Comparison of ENCODE assay signal across 1 cellular context in the genomic region with DNA sequence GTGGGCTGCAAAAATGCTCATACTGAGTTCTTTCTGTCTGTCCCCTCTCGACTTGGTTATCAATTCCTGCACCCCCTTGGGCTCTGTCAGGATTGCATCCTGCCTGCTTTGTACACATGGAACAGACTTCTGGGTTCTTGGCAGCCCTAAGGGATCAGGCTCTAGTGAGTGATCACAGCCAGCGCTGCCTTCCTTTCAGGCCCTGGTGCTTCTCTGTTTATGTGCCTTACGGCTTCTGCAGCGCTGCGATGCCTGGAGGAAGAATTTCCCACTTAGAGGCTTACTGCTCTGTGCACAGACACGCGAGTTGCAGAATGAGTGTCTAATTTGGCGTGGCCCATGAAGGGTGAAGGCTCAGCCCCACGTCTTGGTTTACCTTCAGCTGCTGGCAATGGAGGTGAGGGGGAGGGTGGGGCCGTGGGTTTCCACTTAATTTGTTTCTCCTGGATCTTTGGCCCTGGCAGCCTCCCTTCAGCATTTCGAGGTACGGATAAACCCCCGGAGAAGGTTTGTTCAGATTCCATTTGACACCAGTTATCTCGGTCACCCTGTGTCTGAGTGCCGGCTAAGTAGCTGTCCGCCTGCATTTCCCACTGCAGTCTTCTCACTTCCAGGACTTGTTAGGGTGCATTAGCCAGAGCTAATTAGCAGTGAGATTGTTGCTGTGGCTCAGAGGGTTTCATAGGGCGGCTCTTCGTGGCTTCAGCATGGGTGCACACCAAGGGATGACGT.
TF ChIP-seq lines count a peak whose summit lies in the region.

No MANE protein-coding gene starts in this region.

TF ChIP-seq in K562, 482 proteins besides CTCF, POLR2A, EP300 and RAD21:
- TF ChIP-seq HNRNPK (IDR thresholded peaks at IDR 0.05; ENCODE audit: low read depth, low read length, poor library complexity, severe bottlenecking) (no peak), ZC3H8 (IDR thresholded peaks at IDR 0.05) (no peak), ZFP36 (IDR thresholded peaks at IDR 0.05; ENCODE audit: low read depth, low read length, partially characterized antibody) (no peak), ARNT (IDR thresholded peaks at IDR 0.05) (no peak)
- TF ChIP-seq, protein P1, sequence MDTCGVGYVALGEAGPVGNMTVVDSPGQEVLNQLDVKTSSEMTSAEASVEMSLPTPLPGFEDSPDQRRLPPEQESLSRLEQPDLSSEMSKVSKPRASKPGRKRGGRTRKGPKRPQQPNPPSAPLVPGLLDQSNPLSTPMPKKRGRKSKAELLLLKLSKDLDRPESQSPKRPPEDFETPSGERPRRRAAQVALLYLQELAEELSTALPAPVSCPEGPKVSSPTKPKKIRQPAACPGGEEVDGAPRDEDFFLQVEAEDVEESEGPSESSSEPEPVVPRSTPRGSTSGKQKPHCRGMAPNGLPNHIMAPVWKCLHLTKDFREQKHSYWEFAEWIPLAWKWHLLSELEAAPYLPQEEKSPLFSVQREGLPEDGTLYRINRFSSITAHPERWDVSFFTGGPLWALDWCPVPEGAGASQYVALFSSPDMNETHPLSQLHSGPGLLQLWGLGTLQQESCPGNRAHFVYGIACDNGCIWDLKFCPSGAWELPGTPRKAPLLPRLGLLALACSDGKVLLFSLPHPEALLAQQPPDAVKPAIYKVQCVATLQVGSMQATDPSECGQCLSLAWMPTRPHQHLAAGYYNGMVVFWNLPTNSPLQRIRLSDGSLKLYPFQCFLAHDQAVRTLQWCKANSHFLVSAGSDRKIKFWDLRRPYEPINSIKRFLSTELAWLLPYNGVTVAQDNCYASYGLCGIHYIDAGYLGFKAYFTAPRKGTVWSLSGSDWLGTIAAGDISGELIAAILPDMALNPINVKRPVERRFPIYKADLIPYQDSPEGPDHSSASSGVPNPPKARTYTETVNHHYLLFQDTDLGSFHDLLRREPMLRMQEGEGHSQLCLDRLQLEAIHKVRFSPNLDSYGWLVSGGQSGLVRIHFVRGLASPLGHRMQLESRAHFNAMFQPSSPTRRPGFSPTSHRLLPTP (IDR thresholded peaks at IDR 0.05; ENCODE audit: borderline replicate concordance, extremely low read depth, insufficient read length) = no peak
- TF ChIP-seq, protein P2, sequence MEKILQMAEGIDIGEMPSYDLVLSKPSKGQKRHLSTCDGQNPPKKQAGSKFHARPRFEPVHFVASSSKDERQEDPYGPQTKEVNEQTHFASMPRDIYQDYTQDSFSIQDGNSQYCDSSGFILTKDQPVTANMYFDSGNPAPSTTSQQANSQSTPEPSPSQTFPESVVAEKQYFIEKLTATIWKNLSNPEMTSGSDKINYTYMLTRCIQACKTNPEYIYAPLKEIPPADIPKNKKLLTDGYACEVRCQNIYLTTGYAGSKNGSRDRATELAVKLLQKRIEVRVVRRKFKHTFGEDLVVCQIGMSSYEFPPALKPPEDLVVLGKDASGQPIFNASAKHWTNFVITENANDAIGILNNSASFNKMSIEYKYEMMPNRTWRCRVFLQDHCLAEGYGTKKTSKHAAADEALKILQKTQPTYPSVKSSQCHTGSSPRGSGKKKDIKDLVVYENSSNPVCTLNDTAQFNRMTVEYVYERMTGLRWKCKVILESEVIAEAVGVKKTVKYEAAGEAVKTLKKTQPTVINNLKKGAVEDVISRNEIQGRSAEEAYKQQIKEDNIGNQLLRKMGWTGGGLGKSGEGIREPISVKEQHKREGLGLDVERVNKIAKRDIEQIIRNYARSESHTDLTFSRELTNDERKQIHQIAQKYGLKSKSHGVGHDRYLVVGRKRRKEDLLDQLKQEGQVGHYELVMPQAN (IDR thresholded peaks at IDR 0.05; ENCODE audit: borderline replicate concordance) = no peak
